Comparison of ENCODE assay signal across 20 cellular contexts in the genomic region with DNA sequence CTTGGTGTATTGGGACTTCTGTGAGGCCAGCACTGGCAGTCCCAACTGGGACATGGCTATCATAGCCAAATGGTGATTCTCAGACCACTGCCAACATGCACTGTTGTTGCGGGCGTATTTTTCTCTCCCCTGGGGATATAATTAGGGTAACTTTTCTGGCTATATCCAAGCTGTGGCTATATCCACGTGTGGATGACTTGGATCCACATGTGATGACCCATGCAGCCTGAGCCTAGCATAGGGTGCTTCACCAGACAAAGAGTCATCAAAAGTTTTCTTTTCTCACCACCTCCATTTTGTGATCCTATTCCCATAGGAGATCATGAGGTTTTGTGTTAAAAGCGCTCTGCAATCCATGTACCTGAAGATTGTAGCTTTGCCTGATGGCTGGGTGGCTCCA. TPM values are rescaled to one million over a fixed set of nuclear protein-coding genes. Genes with fewer than 3 reads are reported as not detected.
DNase-seq lines count a peak whose midpoint lies in the region; ATAC-seq and TF ChIP-seq lines count a peak whose summit lies in the region.
"Had no signal": no experiment of that assay in that cellular context is flagged by ENCODE, and none has a peak within 500 bp of the region (broad histone marks: within the 10 kb centered on the region; RNA-seq: fewer than 3 reads in every experiment).

No MANE protein-coding gene starts in this region.

- H3K9me3 ChIP-seq in GM23248 (ENCODE audit: low read depth): no peaks in the 10 kb centered on the region
- H3K9me3 ChIP-seq: A549 had no signal

- POLR2A ChIA-PET in T-cell (lab: Charles Lee): no interaction called here

- H3K4me3 Mint-ChIP-seq in activated CD8-positive, alpha-beta memory T cell treated with anti-CD3 and anti-CD28 coated beads, Interleukin-2, amount 10 ng/mL, durations not matched to agents 7 days and 5 days: no peak overlapping the region
- no peak overlapping the region for H3K4me3 Mint-ChIP-seq in T-cell
- H3K4me3 Mint-ChIP-seq: CD4-positive, alpha-beta memory T cell had no signal

- H2AFZ ChIP-seq in GM23248: no peak overlapping the region

- H3K4me1 ChIP-seq in GM23248 (ENCODE audit: insufficient read depth): no peaks in the 10 kb centered on the region
- H3K4me1 ChIP-seq: A549 had no signal

- H3K27me3 Mint-ChIP-seq in activated CD8-positive, alpha-beta memory T cell treated with anti-CD3 and anti-CD28 coated beads, Interleukin-2, amount 10 ng/mL, durations not matched to agents 7 days and 5 days: peaks cover 43% of the 10 kb centered on the region
- H3K27me3 Mint-ChIP-seq in T-cell: peaks cover 17 to 41% of the 10 kb centered on the region in 2 donors

- WGBS in GM23248 (ENCODE audit: low coverage in 1 of 2, low lambda C conversion rate in 2 of 2, missing lambda C conversion rate in 2 of 2), 2 experiments: 34 to 44% methylated on average over 4 of the region's 4 CpGs

- no peak overlapping the region for H3K9ac ChIP-seq in GM23248

- no peak for TF ChIP-seq CTCF in coronary artery (IDR thresholded peaks at IDR 0.05)

- no peaks in the 10 kb centered on the region for H3F3A ChIP-seq in GM23248 (ENCODE audit: insufficient read depth)

- H3K9me3 Mint-ChIP-seq in activated CD8-positive, alpha-beta memory T cell treated with anti-CD3 and anti-CD28 coated beads, Interleukin-2, amount 10 ng/mL, durations not matched to agents 7 days and 5 days (ENCODE audit: low read depth): no peaks in the 10 kb centered on the region
- H3K9me3 Mint-ChIP-seq in T-cell: no peaks in the 10 kb centered on the region

- no peak overlapping the region for H3K4me2 ChIP-seq in GM23248 (ENCODE audit: unreplicated experiment)
- H3K4me2 ChIP-seq: A549 had no signal

- DNase-seq in activated CD8-positive, alpha-beta memory T cell treated with anti-CD3 and anti-CD28 coated beads, Interleukin-2, amount 10 ng/mL, durations not matched to agents 7 days and 5 days: peak; percentile 34
- no peak for DNase-seq in activated CD8-positive, alpha-beta memory T cell treated with anti-CD3 and anti-CD28 coated beads, Interleukin-2, amount 50 U/mL, for 48 hours
- DNase-seq in coronary artery (ENCODE audit: low spot score): peak; percentile 3
- DNase-seq in mesenteric fat pad (ENCODE audit: low spot score): peak; percentile 43
- DNase-seq in GM23248: no peak
- DNase-seq in NCI-H1694 (lab: John Stamatoyannopoulos, UW): no peak
- DNase-seq in T-cell: no peak
- DNase-seq: AML-193; CD4-positive, alpha-beta memory T cell; DMS153; DMS79; GDM1; HCEC 1CT had no signal

- in situ Hi-C loops in GM23248 (cut with MboI): no loop called here

- H3K36me3 Mint-ChIP-seq in activated CD8-positive, alpha-beta memory T cell treated with anti-CD3 and anti-CD28 coated beads, Interleukin-2, amount 10 ng/mL, durations not matched to agents 7 days and 5 days: no peaks in the 10 kb centered on the region
- H3K36me3 Mint-ChIP-seq in T-cell: no peaks in the 10 kb centered on the region
- H3K36me3 Mint-ChIP-seq: CD4-positive, alpha-beta memory T cell had no signal

- no peaks in the 10 kb centered on the region; the same call in 1 of the 2 replicates for H3K27me3 ChIP-seq in GM23248 (replicated peaks; ENCODE audit: insufficient read depth)

- no peak overlapping the region for H3K27ac Mint-ChIP-seq in activated CD8-positive, alpha-beta memory T cell treated with anti-CD3 and anti-CD28 coated beads, Interleukin-2, amount 10 ng/mL, durations not matched to agents 7 days and 5 days
- H3K27ac Mint-ChIP-seq in T-cell: no peak overlapping the region
- H3K27ac Mint-ChIP-seq: CD4-positive, alpha-beta memory T cell had no signal

- H3K4me1 Mint-ChIP-seq in activated CD8-positive, alpha-beta memory T cell treated with anti-CD3 and anti-CD28 coated beads, Interleukin-2, amount 10 ng/mL, durations not matched to agents 7 days and 5 days: no peaks in the 10 kb centered on the region
- H3K4me1 Mint-ChIP-seq in T-cell: no peaks in the 10 kb centered on the region
- H3K4me1 Mint-ChIP-seq: CD4-positive, alpha-beta memory T cell had no signal

- H3K4me3 ChIP-seq in coronary artery: no peak overlapping the region
- no peak overlapping the region for H3K4me3 ChIP-seq in GM23248
- H3K4me3 ChIP-seq: A549 had no signal

- no peaks in the 10 kb centered on the region for H3K9me2 ChIP-seq in GM23248 (ENCODE audit: insufficient read depth)

- H3K27ac ChIP-seq in coronary artery (no peak overlapping the region), GM23248 (no peak overlapping the region)
- H3K27ac ChIP-seq: 22Rv1, A549, C4-2B had no signal

- no peaks in the 10 kb centered on the region for H3K36me3 ChIP-seq in GM23248 (ENCODE audit: low read depth)

- no peaks in the 10 kb centered on the region for H4K20me1 ChIP-seq in GM23248 (ENCODE audit: insufficient read depth)

- CTCF ChIA-PET in activated CD8-positive, alpha-beta memory T cell treated with anti-CD3 and anti-CD28 coated beads, Interleukin-2, amount 10 ng/mL, durations not matched to agents 7 days and 5 days (lab: Charles Lee): interaction anchor here (1.1 to 2.1 kb wide), 2 partner anchors 18 to 28 kb away, joined by 3 to 13 read pairs; no protein-coding TSS in a partner anchor
- CTCF ChIA-PET in T-cell (lab: Charles Lee): no interaction called here

- ATAC-seq in activated CD8-positive, alpha-beta memory T cell treated with anti-CD3 and anti-CD28 coated beads, Interleukin-2, amount 10 ng/mL, durations not matched to agents 7 days and 5 days: no peak
- no peak for ATAC-seq in T-cell (replicated peaks in 1 of 4)
- ATAC-seq: A549 had no signal

- H3K79me2 ChIP-seq in GM23248 (ENCODE audit: insufficient read depth): no peaks in the 10 kb centered on the region

RNA-seq across cellular contexts. Expression of a gene that starts 51.2 kb away (rescaled TPM):
- not detected for total RNA-seq in activated CD8-positive, alpha-beta memory T cell treated with anti-CD3 and anti-CD28 coated beads, Interleukin-2, amount 10 ng/mL, durations not matched to agents 7 days and 5 days
- total RNA-seq in mesenteric fat pad: 82.0 TPM
- total RNA-seq in GM23248 (2014; rRNA removed; shearing (Covaris generic)): not detected in 2 replicates
- polyA plus RNA-seq in GM23248 (2016; fragmentation: Nextera tagmentation; extraction: Ambion mirVana): not detected in 2 replicates
- 1 to 10 TPM in 4 of 5 donors, under 1 TPM in 1; 0.25 to 2.1 (median 1.8) TPM for total RNA-seq in T-cell
- total RNA-seq: Daoy, H1, HT-29 had no signal
- polyA plus RNA-seq: A549; BJ; CD4-positive, alpha-beta memory T cell; H1 had no signal

Comparison
In these comparisons a context has a peak if more than half of its experiments do, and no peak if none do; other contexts are left out.
1. DNase-seq: peak in activated CD8-positive, alpha-beta memory T cell treated with anti-CD3 and anti-CD28 coated beads, Interleukin-2, amount 10 ng/mL, durations not matched to agents 7 days and 5 days (single experiment), coronary artery (single experiment) and mesenteric fat pad (single experiment); none in activated CD8-positive, alpha-beta memory T cell treated with anti-CD3 and anti-CD28 coated beads, Interleukin-2, amount 50 U/mL, for 48 hours (single experiment), GM23248 (single experiment), NCI-H1694 (single experiment) and T-cell (0 of 34).
2. RNA of a gene that starts 51.2 kb away (total RNA-seq): 82.0 TPM in mesenteric fat pad (single experiment); 0.25 to 2.1 TPM in T-cell, not detected in activated CD8-positive, alpha-beta memory T cell treated with anti-CD3 and anti-CD28 coated beads, Interleukin-2, amount 10 ng/mL, durations not matched to agents 7 days and 5 days and not detected in GM23248; every median in the first group is over 10 times any median in the second.